ENCODE assay signal across 14 cellular contexts in the genomic region with DNA sequence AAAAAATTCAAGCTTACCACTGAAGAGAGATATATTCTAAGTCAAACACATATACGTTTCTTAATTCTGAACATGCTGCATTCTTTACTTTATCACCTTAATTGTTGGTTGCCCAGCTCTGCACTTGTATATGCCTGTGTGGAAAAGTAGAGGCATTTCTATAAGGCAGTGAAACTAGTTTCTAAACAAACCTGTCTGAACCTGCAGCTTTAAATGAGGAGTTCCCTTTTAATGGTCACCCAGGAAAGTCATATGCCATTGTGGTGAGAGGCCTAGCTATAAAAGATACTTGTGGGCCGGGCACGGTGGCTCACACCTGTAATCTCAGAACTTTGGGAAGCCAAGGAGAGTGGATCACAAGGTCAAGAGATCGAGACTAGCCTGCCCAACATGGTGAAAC.
DNase-seq lines count a peak whose midpoint lies in the region; ATAC-seq and TF ChIP-seq lines count a peak whose summit lies in the region.
"Had no signal": no experiment of that assay in that cellular context is flagged by ENCODE, and none has a peak within 500 bp of the region (broad histone marks: within the 10 kb centered on the region; RNA-seq: fewer than 3 reads in every experiment).

No MANE protein-coding gene starts in this region.

- H3K18ac ChIP-seq in mesenchymal stem cell (ENCODE audit: low read depth in 1 of 2, low read length in 2 of 2) = no peak overlapping the region

- H3K36me3 ChIP-seq in RWPE2 (ENCODE audit: low read depth) (peaks cover 5% of the 10 kb centered on the region; the same call in 1 of the 2 replicates), osteoblast (ENCODE audit: insufficient read depth, low read length) (no peaks in the 10 kb centered on the region), mesenchymal stem cell (ENCODE audit: control insufficient read depth in 1 of 2, insufficient read depth in 2 of 2, low read depth in 1 of 2, low read length in 2 of 2) (no peaks in the 10 kb centered on the region)
- H3K36me3 ChIP-seq: BLaER1 had no signal

- no peaks in the 10 kb centered on the region for H3K79me1 ChIP-seq in mesenchymal stem cell (replicated peaks; ENCODE audit: low read length, poor library complexity, severe bottlenecking)

- H4K91ac ChIP-seq in mesenchymal stem cell (ENCODE audit: low read length) = no peak overlapping the region

- H3K14ac ChIP-seq in mesenchymal stem cell (ENCODE audit: low read length in 2 of 2) = no peak overlapping the region

- TF ChIP-seq CTCF in RWPE2 (IDR thresholded peaks at IDR 0.05; ENCODE audit: poor library complexity, severe bottlenecking) (no peak), epithelial cell of esophagus (IDR thresholded peaks at IDR 0.05; ENCODE audit: insufficient read depth, low read depth, low read length, missing control alignments) (no peak), osteoblast (IDR thresholded peaks at IDR 0.05; ENCODE audit: extremely low read depth, low read depth, low read length) (no peak)

- H2BK12ac ChIP-seq in mesenchymal stem cell (ENCODE audit: low read length in 2 of 2) = no peak overlapping the region

- no peak overlapping the region for H4K8ac ChIP-seq in mesenchymal stem cell (ENCODE audit: low read length)

- H3K4me1 ChIP-seq in RWPE2 (ENCODE audit: insufficient read depth, poor library complexity, severe bottlenecking) (peaks cover 39% of the 10 kb centered on the region), osteoblast (ENCODE audit: insufficient read depth, low read length) (peaks cover 25% of the 10 kb centered on the region), mesenchymal stem cell (ENCODE audit: control insufficient read depth, insufficient read depth, low read depth, low read length) (no peaks in the 10 kb centered on the region)
- H3K4me1 ChIP-seq: BLaER1 had no signal

- DNase-seq in HPDE6-E6E7 (ENCODE audit: extremely low spot score) (peak; percentile 27), RWPE2 (ENCODE audit: low spot score) (no peak), epithelial cell of esophagus (ENCODE audit: low read depth) (peak; percentile 87), osteoblast (ENCODE audit: insufficient read length, low spot score, missing footprints) (peak; percentile 36), mesenchymal stem cell (no peak)
- no peak for DNase-seq in activated effector memory CD4-positive, alpha-beta T cell treated with Interleukin-2 at 50 U/mL for 16 hours
- DNase-seq: 8988T; CD4-positive, alpha-beta memory T cell; DMS153; DMS79; GDM1; H9 had no signal

- H3K4me2 ChIP-seq in osteoblast (ENCODE audit: insufficient read depth, low read length) (no peak overlapping the region), mesenchymal stem cell (ENCODE audit: low read length, poor library complexity, severe bottlenecking) (no peak overlapping the region)
- H3K4me2 ChIP-seq: BLaER1 had no signal

- H3K4ac ChIP-seq in mesenchymal stem cell (ENCODE audit: low read depth in 1 of 2, low read length in 2 of 2) = no peak overlapping the region

- no peak overlapping the region for H2AK5ac ChIP-seq in mesenchymal stem cell (ENCODE audit: low read length, severe bottlenecking)

- ATAC-seq in RWPE2 (ENCODE audit: low read depth) (peak; percentile 66), GM19328 (IDR thresholded peaks at IDR 0.05; ENCODE audit: unreplicated experiment) (no peak)

- H3K4me3 ChIP-seq in RWPE2 (ENCODE audit: severe bottlenecking) (no peak overlapping the region), epithelial cell of esophagus (ENCODE audit: low read length) (no peak overlapping the region), osteoblast (ENCODE audit: insufficient read depth, low read length) (no peak overlapping the region), mesenchymal stem cell (ENCODE audit: insufficient read depth in 1 of 2, low read depth in 1 of 2, low read length in 2 of 2) (no peak overlapping the region)
- H3K4me3 ChIP-seq: BLaER1 had no signal

- H3K27ac ChIP-seq in RWPE2 (ENCODE audit: poor library complexity, severe bottlenecking) (peak overlapping the region; percentile 92), osteoblast (ENCODE audit: low read depth, low read length) (no peak overlapping the region), mesenchymal stem cell (ENCODE audit: low read length, poor library complexity, severe bottlenecking) (no peak overlapping the region)
- H3K27ac ChIP-seq: BLaER1 had no signal

- no peak overlapping the region for H3K23ac ChIP-seq in mesenchymal stem cell (ENCODE audit: low read length in 2 of 2)

- H3K79me2 ChIP-seq in osteoblast (ENCODE audit: insufficient read depth, low read length) = no peaks in the 10 kb centered on the region

- H3K9me3 ChIP-seq in RWPE2 (ENCODE audit: severe bottlenecking) (no peaks in the 10 kb centered on the region), osteoblast (ENCODE audit: low read depth, low read length) (no peaks in the 10 kb centered on the region), mesenchymal stem cell (ENCODE audit: control insufficient read depth, low read length) (peaks cover 2% of the 10 kb centered on the region)
- H3K9me3 ChIP-seq: BLaER1 had no signal

- 82% methylated on average over 4 of the region's 4 CpGs for WGBS in mesenchymal stem cell

- no peak overlapping the region for H3K9ac ChIP-seq in mesenchymal stem cell (ENCODE audit: low read length)
- H3K9ac ChIP-seq: BLaER1 had no signal

- H2AFZ ChIP-seq in osteoblast (ENCODE audit: low read length) (no peak overlapping the region), mesenchymal stem cell (ENCODE audit: low read depth, low read length) (no peak overlapping the region)

- H2BK5ac ChIP-seq in mesenchymal stem cell (ENCODE audit: low read depth, low read length, poor library complexity, severe bottlenecking) = no peak overlapping the region

- H4K20me1 ChIP-seq in osteoblast (ENCODE audit: insufficient read depth, low read length) = no peaks in the 10 kb centered on the region
- H4K20me1 ChIP-seq: BLaER1 had no signal

- no peak overlapping the region for H2BK15ac ChIP-seq in mesenchymal stem cell (ENCODE audit: low read depth, poor library complexity, severe bottlenecking)

- H3K27me3 ChIP-seq in RWPE2 (ENCODE audit: insufficient read depth, poor library complexity, severe bottlenecking) (no peaks in the 10 kb centered on the region), osteoblast (ENCODE audit: insufficient read depth, low read length) (no peaks in the 10 kb centered on the region), mesenchymal stem cell (ENCODE audit: control insufficient read depth in 1 of 2, insufficient read depth in 1 of 2, low read length in 2 of 2) (no peaks in the 10 kb centered on the region)
- H3K27me3 ChIP-seq: BLaER1 had no signal

- no peak overlapping the region for H2BK120ac ChIP-seq in mesenchymal stem cell (ENCODE audit: low read depth, low read length)

Comparison
In these comparisons a context has a peak if more than half of its experiments do, and no peak if none do; other contexts are left out.
1. DNase-seq: peak in HPDE6-E6E7 (single experiment), epithelial cell of esophagus (single experiment) and osteoblast (single experiment); none in RWPE2 (single experiment), activated effector memory CD4-positive, alpha-beta T cell treated with Interleukin-2 at 50 U/mL for 16 hours (single experiment) and mesenchymal stem cell (single experiment).